ENCODE assay signal across 8 cellular contexts in the genomic region with DNA sequence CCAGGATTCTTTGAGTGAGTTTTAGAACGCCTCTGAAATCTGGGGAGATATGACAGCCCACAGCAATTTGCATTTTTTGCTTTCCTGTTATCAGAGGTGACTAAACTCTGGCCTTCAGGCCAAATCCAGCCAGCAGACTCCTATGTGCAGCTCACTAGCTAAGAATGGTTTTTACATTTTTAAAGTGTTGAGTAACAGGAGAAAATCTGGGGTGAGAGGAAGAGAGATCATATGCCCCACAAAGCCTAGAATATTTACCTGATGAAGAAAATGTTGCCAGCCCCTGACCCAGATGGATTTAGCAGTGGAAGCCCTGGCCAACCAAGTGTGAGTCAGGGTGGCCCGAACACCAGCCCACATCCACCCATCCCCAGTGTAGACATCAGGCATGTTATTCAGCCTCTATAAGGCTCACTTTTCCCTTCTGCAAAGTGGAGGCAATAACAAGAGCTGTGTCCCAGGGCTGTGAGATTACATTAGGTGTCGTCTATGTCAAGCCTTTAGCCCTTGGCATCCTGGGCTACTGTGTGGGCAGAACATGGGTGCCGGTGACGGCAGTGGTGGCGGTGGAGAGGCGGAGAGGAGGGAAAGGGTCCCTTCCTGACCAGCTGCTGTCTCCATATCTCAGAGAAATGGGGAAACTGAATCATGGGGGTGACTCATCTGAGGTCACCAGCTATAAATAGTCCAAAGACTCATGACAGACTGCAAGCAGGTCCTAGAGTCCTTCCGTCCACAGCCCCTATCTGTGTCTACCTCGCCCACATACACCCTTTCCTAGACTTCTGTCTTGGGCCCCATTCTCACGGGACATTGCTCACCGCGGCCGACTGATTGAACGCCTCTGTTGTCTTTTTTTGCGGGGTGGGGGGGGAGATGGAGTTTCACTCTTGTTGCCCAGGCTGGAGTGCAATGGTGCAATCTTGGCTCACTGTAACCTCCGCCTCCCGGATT. TPM values are rescaled to one million over a fixed set of nuclear protein-coding genes. Genes with fewer than 3 reads are reported as not detected.
DNase-seq lines count a peak whose midpoint lies in the region; ATAC-seq and TF ChIP-seq lines count a peak whose summit lies in the region.

No MANE protein-coding gene starts in this region.

- peak overlapping the region; percentile 32 to 82 (median 58) for H3K27ac ChIP-seq in Peyer's patch
- peak overlapping the region; percentile 86 for H3K27ac ChIP-seq in right atrium auricular region

- no peaks in the 10 kb centered on the region for H3K9me3 ChIP-seq in Peyer's patch
- no peaks in the 10 kb centered on the region for H3K9me3 ChIP-seq in right atrium auricular region

- ATAC-seq in GM18502 (IDR thresholded peaks at IDR 0.05; ENCODE audit: poor library complexity, unreplicated experiment) (peak; percentile 82), HG02798 (IDR thresholded peaks at IDR 0.05; ENCODE audit: poor library complexity, unreplicated experiment) (peak; percentile 80)

- no peak for TF ChIP-seq POLR2A in Peyer's patch (IDR thresholded peaks at IDR 0.05)

- H3K36me3 ChIP-seq in Peyer's patch: no peaks in the 10 kb centered on the region
- H3K36me3 ChIP-seq in right atrium auricular region: no peaks in the 10 kb centered on the region

- no peak for TF ChIP-seq CTCF in Peyer's patch (IDR thresholded peaks at IDR 0.05)
- TF ChIP-seq CTCF in right atrium auricular region (IDR thresholded peaks at IDR 0.05): no peak

- peak in 2 of 3 donors; percentile 25 to 80 for DNase-seq in Peyer's patch
- DNase-seq in activated naive CD4-positive, alpha-beta T cell treated with anti-CD3 and anti-CD28 coated beads, Interleukin-2, amount 50 U/mL, for 16 hours: peak; percentile 37
- peak; percentile 90 for DNase-seq in right atrium auricular region (ENCODE audit: low spot score)
- DNase-seq in stimulated activated CD4-positive, alpha-beta T cell treated with anti-CD3 and anti-CD28 coated beads, Interleukin-1b, Interleukin-23, amount 100 ng/mL, for 24 hours (ENCODE audit: low read depth in 4 of 4, low spot score in 1 of 4): peak; percentile 18 to 59 (median 30)
- no peak for DNase-seq in germinal center (ENCODE audit: low spot score)
- no peak for DNase-seq in SHP77 treated with DMSO at 0.1 percent for 48 hours (lab: John Stamatoyannopoulos, UW)

- H3K4me1 ChIP-seq in Peyer's patch (peaks cover 0 to 16% (median 5%) of the 10 kb centered on the region in 4 donors), right atrium auricular region (peaks cover 0 to 26% of the 10 kb centered on the region in 2 donors)

- no peak overlapping the region for H3K4me3 ChIP-seq in Peyer's patch
- H3K4me3 ChIP-seq in right atrium auricular region: no peak overlapping the region

- H3K27me3 ChIP-seq in Peyer's patch: no peaks in the 10 kb centered on the region
- no peaks in the 10 kb centered on the region for H3K27me3 ChIP-seq in right atrium auricular region

RNA-seq across cellular contexts. Expression of gene CD9, which starts 32.6 kb away (rescaled TPM):
- 100 to 1,000 TPM in 3 of 4 donors, 10 to 100 TPM in 1; 31.4 to 176 (median 141) TPM for total RNA-seq in Peyer's patch
- total RNA-seq in right atrium auricular region: 100 to 1,000 TPM; 126 to 230 TPM

RNA-seq across cellular contexts. Expression of gene VWF, which starts 43.1 kb away (rescaled TPM):
- total RNA-seq in Peyer's patch (10 to 100 TPM; 21.5 to 98.2 (median 62.7) TPM), right atrium auricular region (100 to 1,000 TPM; 189 to 331 TPM)

Comparison
In these comparisons a context has a peak if more than half of its experiments do, and no peak if none do; other contexts are left out.
1. DNase-seq: peak in Peyer's patch (2 of 3), activated naive CD4-positive, alpha-beta T cell treated with anti-CD3 and anti-CD28 coated beads, Interleukin-2, amount 50 U/mL, for 16 hours (single experiment), right atrium auricular region (single experiment) and stimulated activated CD4-positive, alpha-beta T cell treated with anti-CD3 and anti-CD28 coated beads, Interleukin-1b, Interleukin-23, amount 100 ng/mL, for 24 hours (4 of 4); none in germinal center (single experiment) and SHP77 treated with DMSO at 0.1 percent for 48 hours (single experiment).